15 cellular contexts compared by ENCODE assay signal in genomic region chr20:44454301-44454963, GRCh38. TPM values are rescaled to one million over a fixed set of nuclear protein-coding genes. Genes with fewer than 3 reads are reported as not detected.
DNase-seq lines count a peak whose midpoint lies in the region; ATAC-seq and TF ChIP-seq lines count a peak whose summit lies in the region.
"Had no signal": no experiment of that assay in that cellular context is flagged by ENCODE, and none has a peak within 500 bp of the region (broad histone marks: within the 10 kb centered on the region; RNA-seq: fewer than 3 reads in every experiment).

No MANE protein-coding gene starts in this region.

- no peak for ATAC-seq in GM21423 (IDR thresholded peaks at IDR 0.05; ENCODE audit: unreplicated experiment)
- ATAC-seq: A549, GM12878, GM23338 had no signal

- H3K4me1 ChIP-seq in BLaER1 treated with 17β-estradiol and CSF1 and Interleukin-3, amounts not matched to agents 10 nM and 100 nM = peaks cover 0 to 15% (median 10%) of the 10 kb centered on the region in 10 experiments; a peak in 14 of 20 replicates
- H3K4me1 ChIP-seq in neutrophil (ENCODE audit: control insufficient read depth in 1 of 2, insufficient read depth in 1 of 2, low read depth in 1 of 2, low read length in 1 of 2) = peaks cover 10 to 12% of the 10 kb centered on the region in 2 experiments
- H3K4me1 ChIP-seq: A549 had no signal

- TF ChIP-seq CTCF in fibroblast of mammary gland (conservative IDR thresholded peaks at IDR 0.05; ENCODE audit: control insufficient read depth, insufficient read depth, low read depth, low read length) (no peak), neutrophil (IDR thresholded peaks at IDR 0.05) (no peak)

- no peaks in the 10 kb centered on the region; a peak in 1 of 22 replicates for H4K20me1 ChIP-seq in BLaER1 treated with 17β-estradiol and CSF1 and Interleukin-3, amounts not matched to agents 10 nM and 100 nM
- H4K20me1 ChIP-seq: BLaER1 had no signal

- H3K4me2 ChIP-seq in BLaER1 treated with 17β-estradiol and CSF1 and Interleukin-3, amounts not matched to agents 10 nM and 100 nM = peak overlapping the region in 6 of 11 experiments; percentile 16 to 65 (median 44); a peak in 5 of 22 replicates
- H3K4me2 ChIP-seq: A549, BLaER1, GM23338 had no signal

- no peaks in the 10 kb centered on the region for H3K27me3 ChIP-seq in BLaER1 treated with 17β-estradiol and CSF1 and Interleukin-3, amounts not matched to agents 10 nM and 100 nM
- no peaks in the 10 kb centered on the region for H3K27me3 ChIP-seq in neutrophil
- H3K27me3 ChIP-seq: BLaER1 had no signal

- no peak overlapping the region for H3K4me3 ChIP-seq in BLaER1 treated with 17β-estradiol and CSF1 and Interleukin-3, amounts not matched to agents 10 nM and 100 nM
- no peak overlapping the region for H3K4me3 ChIP-seq in fibroblast of mammary gland (ENCODE audit: control insufficient read depth, low read depth, low read length)
- no peak overlapping the region for H3K4me3 ChIP-seq in neutrophil (ENCODE audit: low read depth in 1 of 2, low read length in 1 of 2)
- H3K4me3 ChIP-seq: A549, BLaER1, GM12878, GM23338 had no signal

- H3K9ac ChIP-seq in BLaER1 treated with 17β-estradiol and CSF1 and Interleukin-3, amounts not matched to agents 10 nM and 100 nM = no peak overlapping the region
- H3K9ac ChIP-seq: BLaER1 had no signal

- H3K27ac ChIP-seq in BLaER1 treated with 17β-estradiol and CSF1 and Interleukin-3, amounts not matched to agents 10 nM and 100 nM = peak overlapping the region in 1 of 11 experiments; percentile 39; a peak in 2 of 22 replicates
- H3K27ac ChIP-seq in neutrophil = peak overlapping the region; percentile 48
- H3K27ac ChIP-seq: A549, BLaER1 had no signal

- H3K36me3 ChIP-seq in BLaER1 treated with 17β-estradiol and CSF1 and Interleukin-3, amounts not matched to agents 10 nM and 100 nM = no peaks in the 10 kb centered on the region
- H3K36me3 ChIP-seq in neutrophil = no peaks in the 10 kb centered on the region
- H3K36me3 ChIP-seq: BLaER1 had no signal

- no peaks in the 10 kb centered on the region for H3K9me3 ChIP-seq in BLaER1 treated with 17β-estradiol and CSF1 and Interleukin-3, amounts not matched to agents 10 nM and 100 nM (replicated peaks in 1 of 11)
- no peaks in the 10 kb centered on the region for H3K9me3 ChIP-seq in neutrophil
- H3K9me3 ChIP-seq: A549, BLaER1 had no signal

- DNase-seq in LHCN-M2 (ENCODE audit: low read depth) (peak; percentile 32), fibroblast of mammary gland (ENCODE audit: low read depth) (peak; percentile 25), medulla oblongata (ENCODE audit: extremely low spot score) (no peak), Ammon's horn (ENCODE audit: low spot score) (no peak)
- DNase-seq: Calu3; CD4-positive, CD25-positive, alpha-beta regulatory T cell; DMS 273 treated with DMSO at 0.1 percent for 48 hours; H7 had no signal

RNA-seq across cellular contexts. Expression of gene TTPAL, which starts 21.2 kb away (rescaled TPM):
- total RNA-seq in LHCN-M2 (2014; rRNA removed) = 19.9 and 20.6 TPM in 2 replicates
- 7.3 TPM for polyA plus RNA-seq in LHCN-M2 (2012)

Comparison
In these comparisons a context has a peak if more than half of its experiments do, and no peak if none do; other contexts are left out.
1. DNase-seq: peak in LHCN-M2 (single experiment) and fibroblast of mammary gland (single experiment); none in medulla oblongata (single experiment) and Ammon's horn (single experiment).